8 cellular contexts compared by ENCODE assay signal in the genomic region with DNA sequence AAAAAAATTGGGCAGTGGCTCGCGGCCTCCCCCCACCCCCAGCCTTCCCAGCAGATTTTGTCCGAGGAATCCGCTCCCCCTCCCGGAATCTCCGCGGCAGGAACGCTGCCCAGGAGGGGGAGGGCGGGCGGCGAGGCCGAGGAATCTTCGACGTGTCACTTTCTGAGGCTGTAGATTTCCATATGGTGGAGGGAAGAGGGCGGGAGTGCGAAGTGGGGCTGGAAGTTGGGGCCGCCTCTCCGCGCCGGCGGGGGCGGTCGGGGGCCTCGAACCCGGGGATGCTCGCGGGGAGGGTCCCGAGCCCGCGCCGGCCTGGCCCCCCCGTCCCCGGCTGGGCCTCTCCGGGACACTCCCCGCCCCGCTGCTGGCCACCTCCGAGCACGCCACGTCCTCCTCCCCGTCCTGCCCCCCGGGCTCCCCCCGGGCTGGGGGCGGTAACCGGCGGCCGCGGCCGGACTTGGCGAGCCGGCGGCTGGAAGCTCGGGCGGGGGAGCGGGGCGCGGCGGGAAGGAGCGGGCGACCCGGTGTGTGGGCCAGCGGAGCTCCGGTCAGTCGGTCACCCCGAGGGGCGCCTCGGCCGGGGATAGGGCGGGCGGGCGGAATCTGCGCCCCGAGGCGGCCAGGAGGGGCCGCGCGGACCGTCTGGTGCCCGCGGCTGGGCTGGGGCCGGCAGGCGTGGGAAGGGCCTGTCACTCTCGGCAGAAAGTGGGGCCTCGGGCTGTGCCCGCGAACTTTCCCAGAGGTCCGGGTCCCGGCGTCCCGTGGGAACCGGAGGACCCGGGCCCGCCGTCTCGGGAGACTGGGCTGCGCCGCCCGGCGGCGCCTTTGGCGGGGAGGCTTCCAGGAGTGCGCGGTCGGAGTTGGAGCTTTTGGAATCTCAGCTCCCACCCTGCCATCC. TPM values are rescaled to one million over a fixed set of nuclear protein-coding genes. Genes with fewer than 3 reads are reported as not detected.
DNase-seq lines count a peak whose midpoint lies in the region; ATAC-seq, FAIRE-seq and TF ChIP-seq lines count a peak whose summit lies in the region.

No MANE protein-coding gene starts in this region.

- CTCF ChIA-PET in WTC11 (lab: Charles Lee): interaction anchor here (0.7 to 1.8 kb wide), 3 partner anchors 85 to 298 kb away, joined by 3 to 6 read pairs (median 3); no protein-coding TSS in a partner anchor

- POLR2A ChIA-PET in WTC11 (lab: Charles Lee): interaction anchor here (0.6 kb wide), 2 partner anchors 28 to 106 kb away, joined by 3 to 6 read pairs; no protein-coding TSS in a partner anchor

- H3K27ac ChIP-seq in coronary artery: peak overlapping the region; percentile 98 to 100

- peak; percentile 32 for ATAC-seq in WTC11
- no peak for ATAC-seq in HG03520 (IDR thresholded peaks at IDR 0.05; ENCODE audit: unreplicated experiment)

- H3K9me3 Mint-ChIP-seq in WTC11: no peaks in the 10 kb centered on the region

- peak overlapping the region; percentile 86 for H3K4me3 ChIP-seq in coronary artery

- peak; percentile 54 for TF ChIP-seq POLR2A in H54 (IDR thresholded peaks at IDR 0.05; ENCODE audit: low read depth, low read length)

- H3K36me3 Mint-ChIP-seq in WTC11: no peaks in the 10 kb centered on the region

- H3K4me1 Mint-ChIP-seq in WTC11: peaks cover 51% of the 10 kb centered on the region

- H3K27me3 Mint-ChIP-seq in WTC11 (ENCODE audit: low read depth): no peaks in the 10 kb centered on the region

- TF ChIP-seq CTCF in WTC11 (IDR thresholded peaks at IDR 0.05) (no peak), coronary artery (IDR thresholded peaks at IDR 0.05) (no peak)

- DNase-seq in ELR (ENCODE audit: low read depth) (peak; percentile 83), H54 (ENCODE audit: insufficient read length, low spot score) (peak; percentile 60), NCI-H1105 (lab: John Stamatoyannopoulos, UW) (peak; percentile 51), WTC11 (ENCODE audit: low spot score) (peak; percentile 74), coronary artery (ENCODE audit: low spot score) (peak; percentile 93), kidney tubule cell (ENCODE audit: low spot score) (peak; percentile 85)
- peak in 2 of 3 donors; percentile 4 to 18 for DNase-seq in stimulated activated CD4-positive, alpha-beta T cell treated with anti-CD3 and anti-CD28 coated beads, Interleukin-12 subunit alpha, Interleukin-12 subunit beta, amount 100 ng/mL, for 48 hours (ENCODE audit: low read depth in 2 of 3, low spot score in 1 of 3)

- peak overlapping the region; percentile 87 for H3K4me3 Mint-ChIP-seq in WTC11

- H3K27ac Mint-ChIP-seq in WTC11: peak overlapping the region; percentile 92; the same call in 1 of the 2 replicates

- no peak for FAIRE-seq in H54 (lab: Jason Lieb, UNC)

TF ChIP-seq in WTC11, 78 proteins besides CTCF, POLR2A, EP300 and RAD21:
- TF ChIP-seq ZNF138 (CRISPR knock-in tag; conservative IDR thresholded peaks at IDR 0.05) (no peak), ZBTB43 (CRISPR knock-in tag; IDR thresholded peaks at IDR 0.05) (0 out of 2 replicates have a peak, but pooled peaks have one; percentile 8), KAT7 (CRISPR knock-in tag; IDR thresholded peaks at IDR 0.05; ENCODE audit: borderline replicate concordance) (peak; percentile 11; the same call in 1 of the 2 replicates), JUN (CRISPR knock-in tag; IDR thresholded peaks at IDR 0.05) (0 out of 2 replicates have a peak, but pooled peaks have one; percentile 29)
- TF ChIP-seq, protein P1, sequence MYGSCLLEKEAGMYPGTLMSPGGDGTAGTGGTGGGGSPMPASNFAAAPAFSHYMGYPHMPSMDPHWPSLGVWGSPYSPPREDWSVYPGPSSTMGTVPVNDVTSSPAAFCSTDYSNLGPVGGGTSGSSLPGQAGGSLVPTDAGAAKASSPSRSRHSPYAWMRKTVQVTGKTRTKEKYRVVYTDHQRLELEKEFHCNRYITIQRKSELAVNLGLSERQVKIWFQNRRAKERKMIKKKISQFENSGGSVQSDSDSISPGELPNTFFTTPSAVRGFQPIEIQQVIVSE (CRISPR knock-in tag; IDR thresholded peaks at IDR 0.05; ENCODE audit: borderline replicate concordance): peak; percentile 48; the same call in 1 of the 2 replicates

RNA-seq across cellular contexts. Expression of gene FNDC3B, which starts 0.9 kb away (rescaled TPM):
- total RNA-seq in WTC11 (2021): 40.7 to 44.5 TPM (median 42.8 TPM) in 3 replicates

Comparison
In these comparisons a context has a peak if more than half of its experiments do, and no peak if none do; other contexts are left out.
1. DNase-seq: peak in every context shown above with its lines; median percentile 93 in coronary artery; 85 in kidney tubule cell; 83 in ELR; 74 in WTC11; 60 in H54; 51 in NCI-H1105; 11 in stimulated activated CD4-positive, alpha-beta T cell treated with anti-CD3 and anti-CD28 coated beads, Interleukin-12 subunit alpha, Interleukin-12 subunit beta, amount 100 ng/mL, for 48 hours.